1 cellular context compared by ENCODE assay signal in the genomic region with DNA sequence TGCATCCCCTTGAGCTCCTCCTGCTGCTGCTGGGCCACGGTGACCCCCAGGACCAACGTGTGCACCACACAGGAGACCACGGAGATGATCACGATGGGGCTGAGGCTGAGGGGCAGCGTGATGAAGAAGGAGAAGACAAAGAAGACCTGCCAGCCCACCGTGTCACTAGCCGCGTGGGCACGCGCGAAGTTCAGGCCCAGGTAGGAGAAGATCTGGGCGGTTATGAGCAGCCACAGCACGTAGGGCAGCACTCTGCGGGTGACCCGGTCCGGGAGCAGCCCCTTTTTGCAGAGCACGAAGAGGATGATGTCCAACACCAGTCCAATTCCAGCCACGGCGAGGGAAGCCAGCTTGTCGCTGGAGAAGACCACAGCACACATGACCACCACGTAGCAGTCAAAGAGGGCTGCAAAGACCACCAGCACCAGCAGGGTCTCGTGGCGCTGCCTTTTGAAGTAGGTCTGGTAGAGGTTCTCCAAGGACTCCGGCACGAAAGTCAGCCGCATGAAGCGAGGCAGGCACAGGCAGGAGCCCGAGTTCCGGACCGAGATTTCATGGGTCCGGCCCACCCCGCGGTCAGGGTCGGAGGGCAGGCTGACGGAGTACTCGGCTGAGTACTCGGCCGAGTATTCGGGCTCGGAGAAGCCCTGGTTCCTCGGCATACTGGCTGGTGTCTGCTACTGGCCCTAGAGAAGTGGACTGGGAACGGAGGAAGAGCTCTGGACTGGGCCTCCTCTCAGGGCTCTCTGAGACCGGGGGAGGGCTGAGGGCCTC.
TF ChIP-seq lines count a peak whose summit lies in the region.

No MANE protein-coding gene starts in this region.

TF ChIP-seq in H1, 55 proteins besides CTCF, POLR2A, EP300 and RAD21:
- TF ChIP-seq CTBP2 (IDR thresholded peaks at IDR 0.05; ENCODE audit: borderline replicate concordance, insufficient read depth, insufficient read length, low read length) (no peak), CBX8 (IDR thresholded peaks at IDR 0.05; ENCODE audit: borderline replicate concordance, low read depth, low read length) (no peak), TAF1 (IDR thresholded peaks at IDR 0.05; ENCODE audit: low read depth, low read length) (no peak)
- TF ChIP-seq, protein P1, sequence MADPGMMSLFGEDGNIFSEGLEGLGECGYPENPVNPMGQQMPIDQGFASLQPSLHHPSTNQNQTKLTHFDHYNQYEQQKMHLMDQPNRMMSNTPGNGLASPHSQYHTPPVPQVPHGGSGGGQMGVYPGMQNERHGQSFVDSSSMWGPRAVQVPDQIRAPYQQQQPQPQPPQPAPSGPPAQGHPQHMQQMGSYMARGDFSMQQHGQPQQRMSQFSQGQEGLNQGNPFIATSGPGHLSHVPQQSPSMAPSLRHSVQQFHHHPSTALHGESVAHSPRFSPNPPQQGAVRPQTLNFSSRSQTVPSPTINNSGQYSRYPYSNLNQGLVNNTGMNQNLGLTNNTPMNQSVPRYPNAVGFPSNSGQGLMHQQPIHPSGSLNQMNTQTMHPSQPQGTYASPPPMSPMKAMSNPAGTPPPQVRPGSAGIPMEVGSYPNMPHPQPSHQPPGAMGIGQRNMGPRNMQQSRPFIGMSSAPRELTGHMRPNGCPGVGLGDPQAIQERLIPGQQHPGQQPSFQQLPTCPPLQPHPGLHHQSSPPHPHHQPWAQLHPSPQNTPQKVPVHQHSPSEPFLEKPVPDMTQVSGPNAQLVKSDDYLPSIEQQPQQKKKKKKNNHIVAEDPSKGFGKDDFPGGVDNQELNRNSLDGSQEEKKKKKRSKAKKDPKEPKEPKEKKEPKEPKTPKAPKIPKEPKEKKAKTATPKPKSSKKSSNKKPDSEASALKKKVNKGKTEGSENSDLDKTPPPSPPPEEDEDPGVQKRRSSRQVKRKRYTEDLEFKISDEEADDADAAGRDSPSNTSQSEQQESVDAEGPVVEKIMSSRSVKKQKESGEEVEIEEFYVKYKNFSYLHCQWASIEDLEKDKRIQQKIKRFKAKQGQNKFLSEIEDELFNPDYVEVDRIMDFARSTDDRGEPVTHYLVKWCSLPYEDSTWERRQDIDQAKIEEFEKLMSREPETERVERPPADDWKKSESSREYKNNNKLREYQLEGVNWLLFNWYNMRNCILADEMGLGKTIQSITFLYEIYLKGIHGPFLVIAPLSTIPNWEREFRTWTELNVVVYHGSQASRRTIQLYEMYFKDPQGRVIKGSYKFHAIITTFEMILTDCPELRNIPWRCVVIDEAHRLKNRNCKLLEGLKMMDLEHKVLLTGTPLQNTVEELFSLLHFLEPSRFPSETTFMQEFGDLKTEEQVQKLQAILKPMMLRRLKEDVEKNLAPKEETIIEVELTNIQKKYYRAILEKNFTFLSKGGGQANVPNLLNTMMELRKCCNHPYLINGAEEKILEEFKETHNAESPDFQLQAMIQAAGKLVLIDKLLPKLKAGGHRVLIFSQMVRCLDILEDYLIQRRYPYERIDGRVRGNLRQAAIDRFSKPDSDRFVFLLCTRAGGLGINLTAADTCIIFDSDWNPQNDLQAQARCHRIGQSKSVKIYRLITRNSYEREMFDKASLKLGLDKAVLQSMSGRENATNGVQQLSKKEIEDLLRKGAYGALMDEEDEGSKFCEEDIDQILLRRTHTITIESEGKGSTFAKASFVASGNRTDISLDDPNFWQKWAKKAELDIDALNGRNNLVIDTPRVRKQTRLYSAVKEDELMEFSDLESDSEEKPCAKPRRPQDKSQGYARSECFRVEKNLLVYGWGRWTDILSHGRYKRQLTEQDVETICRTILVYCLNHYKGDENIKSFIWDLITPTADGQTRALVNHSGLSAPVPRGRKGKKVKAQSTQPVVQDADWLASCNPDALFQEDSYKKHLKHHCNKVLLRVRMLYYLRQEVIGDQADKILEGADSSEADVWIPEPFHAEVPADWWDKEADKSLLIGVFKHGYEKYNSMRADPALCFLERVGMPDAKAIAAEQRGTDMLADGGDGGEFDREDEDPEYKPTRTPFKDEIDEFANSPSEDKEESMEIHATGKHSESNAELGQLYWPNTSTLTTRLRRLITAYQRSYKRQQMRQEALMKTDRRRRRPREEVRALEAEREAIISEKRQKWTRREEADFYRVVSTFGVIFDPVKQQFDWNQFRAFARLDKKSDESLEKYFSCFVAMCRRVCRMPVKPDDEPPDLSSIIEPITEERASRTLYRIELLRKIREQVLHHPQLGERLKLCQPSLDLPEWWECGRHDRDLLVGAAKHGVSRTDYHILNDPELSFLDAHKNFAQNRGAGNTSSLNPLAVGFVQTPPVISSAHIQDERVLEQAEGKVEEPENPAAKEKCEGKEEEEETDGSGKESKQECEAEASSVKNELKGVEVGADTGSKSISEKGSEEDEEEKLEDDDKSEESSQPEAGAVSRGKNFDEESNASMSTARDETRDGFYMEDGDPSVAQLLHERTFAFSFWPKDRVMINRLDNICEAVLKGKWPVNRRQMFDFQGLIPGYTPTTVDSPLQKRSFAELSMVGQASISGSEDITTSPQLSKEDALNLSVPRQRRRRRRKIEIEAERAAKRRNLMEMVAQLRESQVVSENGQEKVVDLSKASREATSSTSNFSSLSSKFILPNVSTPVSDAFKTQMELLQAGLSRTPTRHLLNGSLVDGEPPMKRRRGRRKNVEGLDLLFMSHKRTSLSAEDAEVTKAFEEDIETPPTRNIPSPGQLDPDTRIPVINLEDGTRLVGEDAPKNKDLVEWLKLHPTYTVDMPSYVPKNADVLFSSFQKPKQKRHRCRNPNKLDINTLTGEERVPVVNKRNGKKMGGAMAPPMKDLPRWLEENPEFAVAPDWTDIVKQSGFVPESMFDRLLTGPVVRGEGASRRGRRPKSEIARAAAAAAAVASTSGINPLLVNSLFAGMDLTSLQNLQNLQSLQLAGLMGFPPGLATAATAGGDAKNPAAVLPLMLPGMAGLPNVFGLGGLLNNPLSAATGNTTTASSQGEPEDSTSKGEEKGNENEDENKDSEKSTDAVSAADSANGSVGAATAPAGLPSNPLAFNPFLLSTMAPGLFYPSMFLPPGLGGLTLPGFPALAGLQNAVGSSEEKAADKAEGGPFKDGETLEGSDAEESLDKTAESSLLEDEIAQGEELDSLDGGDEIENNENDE (IDR thresholded peaks at IDR 0.05; ENCODE audit: insufficient replicate concordance, low read length), result no peak
- TF ChIP-seq, protein P2, sequence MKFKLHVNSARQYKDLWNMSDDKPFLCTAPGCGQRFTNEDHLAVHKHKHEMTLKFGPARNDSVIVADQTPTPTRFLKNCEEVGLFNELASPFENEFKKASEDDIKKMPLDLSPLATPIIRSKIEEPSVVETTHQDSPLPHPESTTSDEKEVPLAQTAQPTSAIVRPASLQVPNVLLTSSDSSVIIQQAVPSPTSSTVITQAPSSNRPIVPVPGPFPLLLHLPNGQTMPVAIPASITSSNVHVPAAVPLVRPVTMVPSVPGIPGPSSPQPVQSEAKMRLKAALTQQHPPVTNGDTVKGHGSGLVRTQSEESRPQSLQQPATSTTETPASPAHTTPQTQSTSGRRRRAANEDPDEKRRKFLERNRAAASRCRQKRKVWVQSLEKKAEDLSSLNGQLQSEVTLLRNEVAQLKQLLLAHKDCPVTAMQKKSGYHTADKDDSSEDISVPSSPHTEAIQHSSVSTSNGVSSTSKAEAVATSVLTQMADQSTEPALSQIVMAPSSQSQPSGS (IDR thresholded peaks at IDR 0.05; ENCODE audit: low read length), result no peak
